ENCODE assay signal across 21 cellular contexts in the genomic region with DNA sequence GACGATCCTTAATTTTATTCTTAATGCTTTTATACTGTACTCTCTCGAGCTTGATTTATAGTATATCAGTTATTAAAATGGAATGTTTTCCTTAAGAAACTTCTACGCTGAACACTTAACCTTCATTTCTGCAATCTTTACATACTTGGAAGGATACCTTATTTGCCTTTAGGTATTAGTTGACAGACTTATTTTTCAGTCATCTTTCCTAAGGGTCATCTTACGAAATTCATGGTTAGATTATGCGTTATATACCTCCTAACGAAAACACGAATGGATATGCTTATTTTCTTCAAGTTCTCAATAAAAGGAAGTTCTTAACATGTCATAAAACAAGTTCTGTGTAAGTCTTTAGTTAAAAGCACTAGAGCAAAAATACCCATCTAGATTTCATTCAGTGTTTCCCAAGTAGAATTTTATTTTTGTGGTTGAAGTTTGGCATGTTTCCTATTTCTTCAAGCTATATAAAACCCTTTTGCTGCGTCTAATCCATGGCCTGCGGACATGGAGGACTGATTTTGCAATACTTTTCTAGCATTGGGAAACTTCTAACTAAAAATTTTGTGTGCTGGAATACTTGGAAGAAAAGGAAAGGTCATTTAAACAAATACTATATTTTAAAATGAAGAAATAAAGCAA.
DNase-seq lines count a peak whose midpoint lies in the region; FAIRE-seq and TF ChIP-seq lines count a peak whose summit lies in the region.
"Had no signal": no experiment of that assay in that cellular context is flagged by ENCODE, and none has a peak within 500 bp of the region (broad histone marks: within the 10 kb centered on the region; RNA-seq: fewer than 3 reads in every experiment).

No MANE protein-coding gene starts in this region.

- H3K4me3 Mint-ChIP-seq in mesothelial cell of epicardium: no peak overlapping the region
- H3K4me3 Mint-ChIP-seq: activated CD8-positive, alpha-beta memory T cell treated with anti-CD3 and anti-CD28 coated beads, Interleukin-2, amount 10 ng/mL, durations not matched to agents 7 days and 5 days; neural crest cell; WTC11 had no signal

- no peaks in the 10 kb centered on the region for H3K27me3 Mint-ChIP-seq in mesothelial cell of epicardium (ENCODE audit: low read depth)

- no peak overlapping the region for H3K4me3 ChIP-seq in bronchial epithelial cell (ENCODE audit: low read depth, low read length)
- no peak overlapping the region for H3K4me3 ChIP-seq in kidney (ENCODE audit: low read length in 2 of 2)
- H3K4me3 ChIP-seq: dorsolateral prefrontal cortex, right atrium auricular region, tibial nerve had no signal

- no peaks in the 10 kb centered on the region for H3K4me1 ChIP-seq in kidney (ENCODE audit: control insufficient read depth in 1 of 2, insufficient read depth in 1 of 2, low read depth in 1 of 2, low read length in 2 of 2)
- H3K4me1 ChIP-seq: BE2C, tibial nerve had no signal

- H3K36me3 ChIP-seq in bronchial epithelial cell (ENCODE audit: control insufficient read depth, insufficient read depth, low read length) (peaks cover 19% of the 10 kb centered on the region), kidney (ENCODE audit: control insufficient read depth in 1 of 2, insufficient read depth in 2 of 2, low read length in 2 of 2) (no peaks in the 10 kb centered on the region)
- H3K36me3 ChIP-seq: BE2C, right atrium auricular region, tibial nerve had no signal

- no peak overlapping the region for H3K9ac ChIP-seq in kidney (ENCODE audit: low read length in 2 of 2)

- peaks cover 8% of the 10 kb centered on the region for H3K4me1 Mint-ChIP-seq in mesothelial cell of epicardium
- H3K4me1 Mint-ChIP-seq: activated CD8-positive, alpha-beta memory T cell treated with anti-CD3 and anti-CD28 coated beads, Interleukin-2, amount 10 ng/mL, durations not matched to agents 7 days and 5 days; neural crest cell; WTC11 had no signal

- H3K27me3 ChIP-seq in bronchial epithelial cell (ENCODE audit: control insufficient read depth, insufficient read depth, low read length): no peaks in the 10 kb centered on the region
- H3K27me3 ChIP-seq: BE2C, right atrium auricular region, tibial nerve had no signal

- FAIRE-seq in bronchial epithelial cell (lab: Jason Lieb, UNC) (no peak), kidney (lab: Jason Lieb, UNC) (no peak)

- no peak overlapping the region for H3K27ac ChIP-seq in kidney (ENCODE audit: low read depth in 2 of 2, low read length in 2 of 2)
- H3K27ac ChIP-seq: dorsolateral prefrontal cortex, right atrium auricular region had no signal

- DNase-seq in AG20443 (ENCODE audit: low spot score): peak; percentile 52
- peak; percentile 84 for DNase-seq in MV-4-11 (lab: John Stamatoyannopoulos, UW)
- peak; percentile 61 for DNase-seq in bronchial epithelial cell (ENCODE audit: low read depth)
- DNase-seq in mesothelial cell of epicardium (ENCODE audit: low spot score in 2 of 2, unreplicated experiment in 2 of 2): no peak
- DNase-seq in stimulated activated CD4-positive, alpha-beta T cell treated with anti-CD3 and anti-CD28 coated beads, Interleukin-1b, Interleukin-23, amount 100 ng/mL, for 48 hours: no peak
- no peak for DNase-seq in kidney
- no peak for DNase-seq in stimulated activated CD4-positive, alpha-beta T cell treated with anti-CD3 and anti-CD28 coated beads, Interleukin-4, amount 100 ng/mL, for 4 hours
- no peak for DNase-seq in DMS114 treated with DMSO at 0.1 percent for 48 hours (lab: John Stamatoyannopoulos, UW; ENCODE audit: unreplicated experiment)
- DNase-seq: activated CD8-positive, alpha-beta memory T cell treated with anti-CD3 and anti-CD28 coated beads, Interleukin-2, amount 10 ng/mL, durations not matched to agents 7 days and 5 days; activated gamma-delta T cell treated with Interleukin-2 at 50 U/mL for 16 hours; BE2C; DMS 273 treated with DMSO at 0.1 percent for 48 hours; dorsolateral prefrontal cortex; NCI-H1436; NCI-H446 treated with DMSO at 0.1 percent for 48 hours; PC-3; stimulated activated CD4-positive, alpha-beta T cell treated with anti-CD3 and anti-CD28 coated beads, Interleukin-4, amount 100 ng/mL, for 1 hour had no signal

- peak overlapping the region; percentile 62 for H3K27ac Mint-ChIP-seq in mesothelial cell of epicardium
- H3K27ac Mint-ChIP-seq: activated CD8-positive, alpha-beta memory T cell treated with anti-CD3 and anti-CD28 coated beads, Interleukin-2, amount 10 ng/mL, durations not matched to agents 7 days and 5 days; WTC11 had no signal

- intact Hi-C loops in kidney (cut with DNase I): no loop called here

- no peak for TF ChIP-seq CTCF in bronchial epithelial cell (IDR thresholded peaks at IDR 0.05; ENCODE audit: insufficient read depth, low read length, severe bottlenecking)
- TF ChIP-seq CTCF in mesothelial cell of epicardium (IDR thresholded peaks at IDR 0.05; ENCODE audit: unreplicated experiment): no peak
- no peak for TF ChIP-seq CTCF in kidney (IDR thresholded peaks at IDR 0.05; ENCODE audit: borderline replicate concordance, extremely low read depth, insufficient read depth)

- H3K9me3 ChIP-seq in kidney (ENCODE audit: control insufficient read depth in 1 of 2, low read length in 2 of 2): no peaks in the 10 kb centered on the region
- H3K9me3 ChIP-seq: BE2C, right atrium auricular region, tibial nerve had no signal

- peaks cover 7% of the 10 kb centered on the region for H3K36me3 Mint-ChIP-seq in mesothelial cell of epicardium
- H3K36me3 Mint-ChIP-seq: activated CD8-positive, alpha-beta memory T cell treated with anti-CD3 and anti-CD28 coated beads, Interleukin-2, amount 10 ng/mL, durations not matched to agents 7 days and 5 days; WTC11 had no signal

- H3K9me3 Mint-ChIP-seq in mesothelial cell of epicardium: peaks cover 17% of the 10 kb centered on the region
- H3K9me3 Mint-ChIP-seq: neural crest cell had no signal

Comparison
In these comparisons a context has a peak if more than half of its experiments do, and no peak if none do; other contexts are left out.
1. DNase-seq: peak in AG20443 (single experiment), MV-4-11 (single experiment) and bronchial epithelial cell (single experiment); none in mesothelial cell of epicardium (0 of 2), stimulated activated CD4-positive, alpha-beta T cell treated with anti-CD3 and anti-CD28 coated beads, Interleukin-1b, Interleukin-23, amount 100 ng/mL, for 48 hours (single experiment), kidney (single experiment), stimulated activated CD4-positive, alpha-beta T cell treated with anti-CD3 and anti-CD28 coated beads, Interleukin-4, amount 100 ng/mL, for 4 hours (0 of 2) and DMS114 treated with DMSO at 0.1 percent for 48 hours (single experiment).